Comparison of ENCODE assay signal across 8 cellular contexts in genomic region chr1:166910396-166910994, GRCh38. TPM values are rescaled to one million over a fixed set of nuclear protein-coding genes. Genes with fewer than 3 reads are reported as not detected.
DNase-seq lines count a peak whose midpoint lies in the region; ATAC-seq, FAIRE-seq and TF ChIP-seq lines count a peak whose summit lies in the region.

No MANE protein-coding gene starts in this region.

- H3K36me3 ChIP-seq in bronchial epithelial cell (ENCODE audit: control insufficient read depth, insufficient read depth, low read length), result no peaks in the 10 kb centered on the region
- no peaks in the 10 kb centered on the region for H3K36me3 ChIP-seq in kidney epithelial cell (ENCODE audit: control insufficient read depth, insufficient read depth, low read length)

- H3K4me3 ChIP-seq in WI38 (ENCODE audit: low read depth, low read length) (no peak overlapping the region), bronchial epithelial cell (ENCODE audit: low read depth, low read length) (no peak overlapping the region), kidney epithelial cell (ENCODE audit: low read depth, low read length) (no peak overlapping the region)

- DNase-seq in AML-193 (lab: John Stamatoyannopoulos, UW), result peak; percentile 71 to 85
- DNase-seq in NCI-H2196 treated with DMSO at 0.1 percent for 48 hours (lab: John Stamatoyannopoulos, UW; ENCODE audit: unreplicated experiment), result peak; percentile 83
- peak; percentile 96 for DNase-seq in bronchial epithelial cell (ENCODE audit: low read depth)
- peak; percentile 89 for DNase-seq in kidney epithelial cell (ENCODE audit: low read depth)
- peak; percentile 56 to 77 for DNase-seq in stimulated activated CD4-positive, alpha-beta T cell treated with anti-CD3 and anti-CD28 coated beads, Interleukin-4, amount 100 ng/mL, for 4 hours

- no peaks in the 10 kb centered on the region for H3K27me3 ChIP-seq in bronchial epithelial cell (ENCODE audit: control insufficient read depth, insufficient read depth, low read length)
- no peaks in the 10 kb centered on the region for H3K27me3 ChIP-seq in kidney epithelial cell (ENCODE audit: control insufficient read depth, insufficient read depth, low read length)

- TF ChIP-seq CTCF in WI38 (IDR thresholded peaks at IDR 0.05; ENCODE audit: low read depth, low read length) (peak; percentile 48; the same call in 1 of the 2 replicates), bronchial epithelial cell (IDR thresholded peaks at IDR 0.05; ENCODE audit: insufficient read depth, low read length, severe bottlenecking) (peak; percentile 65), kidney epithelial cell (IDR thresholded peaks at IDR 0.05; ENCODE audit: insufficient read depth, low read length, poor library complexity, severe bottlenecking) (peak; percentile 75)

- no peak for FAIRE-seq in bronchial epithelial cell (lab: Jason Lieb, UNC)

- ATAC-seq in GM18909 (IDR thresholded peaks at IDR 0.05; ENCODE audit: poor library complexity, unreplicated experiment) (peak; percentile 94), HG03175 (IDR thresholded peaks at IDR 0.05; ENCODE audit: unreplicated experiment) (peak; percentile 96)

RNA-seq across cellular contexts. Expression of gene TADA1, which starts 34.4 kb away (rescaled TPM):
- total RNA-seq in bronchial epithelial cell (11.6 and 14.7 TPM in 2 replicates), kidney epithelial cell (14.0 and 17.0 TPM in 2 replicates)
